ENCODE assay signal across 8 cellular contexts in genomic region chr6:18264338-18265098, GRCh38. TPM values are rescaled to one million over a fixed set of nuclear protein-coding genes. Genes with fewer than 3 reads are reported as not detected.
DNase-seq lines count a peak whose midpoint lies in the region; ATAC-seq and TF ChIP-seq lines count a peak whose summit lies in the region.

Gene DEK (minus strand): TSS chr6:18264530. CDS start chr6:18263987, 543 bp downstream.

- peaks cover 8 to 14% of the 10 kb centered on the region in 2 donors for H3K4me1 ChIP-seq in lung (ENCODE audit: control insufficient read depth in 2 of 2, insufficient read depth in 2 of 2, low read length in 2 of 2)

- 1% methylated on average over 77 to 102 of the region's 102 CpGs for WGBS in lung, 2 donors

- H3K4me1 Mint-ChIP-seq in CD4-positive, alpha-beta T cell (ENCODE audit: low read depth), result peaks cover 52% of the 10 kb centered on the region
- peaks cover 41% of the 10 kb centered on the region for H3K4me1 Mint-ChIP-seq in activated CD8-positive, alpha-beta T cell treated with anti-CD3 and anti-CD28 coated beads, Interleukin-2, amount 10 ng/mL, durations not matched to agents 7 days and 5 days (ENCODE audit: low read depth)

- H3K27ac Mint-ChIP-seq in CD4-positive, alpha-beta T cell, result peak within 1 kb of the TSS; percentile 98
- H3K27ac Mint-ChIP-seq in activated CD8-positive, alpha-beta T cell treated with anti-CD3 and anti-CD28 coated beads, Interleukin-2, amount 10 ng/mL, durations not matched to agents 7 days and 5 days, result peak within 1 kb of the TSS; percentile 92

- H3K36me3 ChIP-seq in lung (ENCODE audit: control insufficient read depth in 2 of 2, insufficient read depth in 2 of 2, low read length in 2 of 2), result peaks cover 2 to 3% of the 10 kb centered on the region in 2 donors

- CTCF ChIA-PET in CD4-positive, alpha-beta T cell (lab: Charles Lee), result interaction anchor here (1.2 kb wide), 1 partner anchor 16 kb away, joined by 3 read pairs; no protein-coding TSS in a partner anchor
- CTCF ChIA-PET in activated CD8-positive, alpha-beta T cell treated with anti-CD3 and anti-CD28 coated beads, Interleukin-2, amount 10 ng/mL, durations not matched to agents 7 days and 5 days (lab: Charles Lee), result no interaction called here

- peak within 1 kb of the TSS; percentile 63 for H3K4me3 ChIP-seq in lung

- H3K9me3 Mint-ChIP-seq in CD4-positive, alpha-beta T cell, result no peaks in the 10 kb centered on the region
- no peaks in the 10 kb centered on the region for H3K9me3 Mint-ChIP-seq in activated CD8-positive, alpha-beta T cell treated with anti-CD3 and anti-CD28 coated beads, Interleukin-2, amount 10 ng/mL, durations not matched to agents 7 days and 5 days (ENCODE audit: insufficient read depth)

- peak within 1 kb of the TSS; percentile 85 for H3K27ac ChIP-seq in CD4-positive, alpha-beta T cell (ENCODE audit: low read depth, low read length)
- peak within 1 kb of the TSS; percentile 99 to 100 for H3K27ac ChIP-seq in lung (ENCODE audit: low read depth in 1 of 2, low read length in 1 of 2)

- POLR2A ChIA-PET in CD4-positive, alpha-beta T cell (lab: Charles Lee), result interaction anchor here (0.7 to 2.4 kb wide), 4 partner anchors 9 to 123 kb away, joined by 3 to 10 read pairs (median 4); partner anchors contain the start of gene RNF144B
- POLR2A ChIA-PET in activated CD8-positive, alpha-beta T cell treated with anti-CD3 and anti-CD28 coated beads, Interleukin-2, amount 10 ng/mL, durations not matched to agents 7 days and 5 days (lab: Charles Lee), result interaction anchor here (0.6 to 1.3 kb wide), 3 partner anchors 110 to 559 kb away, joined by 3 read pairs; partner anchors contain the start of gene TPMT

- peaks cover 42% of the 10 kb centered on the region for H3K36me3 Mint-ChIP-seq in CD4-positive, alpha-beta T cell (ENCODE audit: low read depth)
- peaks cover 48% of the 10 kb centered on the region for H3K36me3 Mint-ChIP-seq in activated CD8-positive, alpha-beta T cell treated with anti-CD3 and anti-CD28 coated beads, Interleukin-2, amount 10 ng/mL, durations not matched to agents 7 days and 5 days (ENCODE audit: low read depth)

- intact Hi-C loops in CD4-positive, alpha-beta T cell (cut with DNase I, micrococcal nuclease), result loop anchor here in 1 of 2 experiments (2.0 to 10.0 kb wide), 6 partner anchors 110 to 1948 kb away; partner anchors contain the start of genes ATXN1, KDM1B, MBOAT1 and NUP153

- H3K27me3 Mint-ChIP-seq in CD4-positive, alpha-beta T cell, result no peaks in the 10 kb centered on the region
- H3K27me3 Mint-ChIP-seq in activated CD8-positive, alpha-beta T cell treated with anti-CD3 and anti-CD28 coated beads, Interleukin-2, amount 10 ng/mL, durations not matched to agents 7 days and 5 days (ENCODE audit: low read depth), result no peaks in the 10 kb centered on the region

- TF ChIP-seq CTCF in CD4-positive, alpha-beta T cell (IDR thresholded peaks at IDR 0.05), result peak; percentile 63
- TF ChIP-seq CTCF in lung (IDR thresholded peaks at IDR 0.05; ENCODE audit: control extremely low read depth, extremely low read depth), result peak; percentile 34

- no peaks in the 10 kb centered on the region for H3K27me3 ChIP-seq in CD4-positive, alpha-beta T cell (ENCODE audit: control insufficient read depth, insufficient read depth, low read length)
- H3K27me3 ChIP-seq in lung (ENCODE audit: control insufficient read depth, insufficient read depth), result no peaks in the 10 kb centered on the region

- peak within 1 kb of the TSS; percentile 98 for H3K4me3 Mint-ChIP-seq in CD4-positive, alpha-beta T cell
- H3K4me3 Mint-ChIP-seq in activated CD8-positive, alpha-beta T cell treated with anti-CD3 and anti-CD28 coated beads, Interleukin-2, amount 10 ng/mL, durations not matched to agents 7 days and 5 days, result peak within 1 kb of the TSS; percentile 86

- H3K9me3 ChIP-seq in CD4-positive, alpha-beta T cell (ENCODE audit: control insufficient read depth, low read length), result no peaks in the 10 kb centered on the region
- peaks cover 0 to 4% of the 10 kb centered on the region in 2 donors for H3K9me3 ChIP-seq in lung (ENCODE audit: control insufficient read depth in 2 of 2, insufficient read depth in 1 of 2, low read length in 1 of 2)

- peak; percentile 68 for ATAC-seq in CD4-positive, alpha-beta T cell (ENCODE audit: poor library complexity)
- ATAC-seq in GM19438 (IDR thresholded peaks at IDR 0.05; ENCODE audit: low read depth, unreplicated experiment), result peak; percentile 34
- peak; percentile 80 for ATAC-seq in activated CD8-positive, alpha-beta T cell treated with anti-CD3 and anti-CD28 coated beads, Interleukin-2, amount 10 ng/mL, durations not matched to agents 7 days and 5 days
- ATAC-seq in lung (ENCODE audit: insufficient read depth, low FRiP score), result peak; percentile 86

- DNase-seq in CD4-positive, alpha-beta T cell, result peak; percentile 69 to 85 (median 73)
- peak; percentile 73 for DNase-seq in HPDE6-E6E7 (ENCODE audit: extremely low spot score)
- DNase-seq in NCI-H82 treated with DMSO at 0.1 percent for 48 hours (lab: John Stamatoyannopoulos, UW; ENCODE audit: unreplicated experiment), result peak; percentile 72
- peak; percentile 89 for DNase-seq in activated CD8-positive, alpha-beta T cell treated with anti-CD3 and anti-CD28 coated beads, Interleukin-2, amount 10 ng/mL, durations not matched to agents 7 days and 5 days
- DNase-seq in effector CD4-positive, alpha-beta T cell, result peak; percentile 79
- DNase-seq in lung (ENCODE audit: low spot score), result peak; percentile 89
- DNase-seq in stimulated activated CD4-positive, alpha-beta T cell treated with anti-CD3 and anti-CD28 coated beads, TNF-alpha, amount 100 ng/mL, for 24 hours (ENCODE audit: low read depth in 3 of 3), result peak; percentile 71 to 85 (median 72)

RNA-seq across cellular contexts. Expression of gene DEK, which starts in this region (rescaled TPM):
- total RNA-seq in CD4-positive, alpha-beta T cell, result 10 to 100 TPM; 52.7 to 56.7 TPM
- total RNA-seq in activated CD8-positive, alpha-beta T cell treated with anti-CD3 and anti-CD28 coated beads, Interleukin-2, amount 10 ng/mL, durations not matched to agents 7 days and 5 days, result 100 to 1,000 TPM; 251 to 255 TPM
- total RNA-seq in lung, result 10 to 100 TPM; 69.5 to 87.6 TPM
- 10 to 100 TPM; 35.2 to 43.6 TPM for polyA plus RNA-seq in lung

Comparison
In these comparisons a context has a peak if more than half of its experiments do, and no peak if none do; other contexts are left out.
1. Peak in every context shown above with its lines: DNase-seq, ATAC-seq, H3K4me3 ChIP-seq and H3K27ac ChIP-seq.
2. ATAC-seq: peak in every context shown above with its lines; median percentile 86 in lung; 80 in activated CD8-positive, alpha-beta T cell treated with anti-CD3 and anti-CD28 coated beads, Interleukin-2, amount 10 ng/mL, durations not matched to agents 7 days and 5 days; 68 in CD4-positive, alpha-beta T cell; 34 in GM19438.